In the genomic region with DNA sequence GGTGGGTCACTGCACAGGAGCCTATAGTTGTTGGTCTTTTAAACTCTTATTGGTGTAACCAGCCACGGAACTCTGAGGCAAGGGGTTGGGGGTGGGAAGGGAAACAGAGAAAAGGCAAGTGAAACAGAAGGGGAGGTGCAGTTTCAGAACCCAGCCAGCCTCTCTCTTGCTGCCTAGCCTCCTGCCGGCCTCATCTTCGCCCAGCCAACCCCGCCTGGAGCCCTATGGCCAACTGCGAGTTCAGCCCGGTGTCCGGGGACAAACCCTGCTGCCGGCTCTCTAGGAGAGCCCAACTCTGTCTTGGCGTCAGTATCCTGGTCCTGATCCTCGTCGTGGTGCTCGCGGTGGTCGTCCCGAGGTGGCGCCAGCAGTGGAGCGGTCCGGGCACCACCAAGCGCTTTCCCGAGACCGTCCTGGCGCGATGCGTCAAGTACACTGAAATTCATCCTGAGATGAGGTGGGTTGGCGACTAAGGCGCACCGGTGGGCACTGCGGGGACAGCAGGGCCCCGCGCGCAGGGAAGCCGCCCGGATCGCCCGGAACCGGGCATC, we compare ENCODE assay signal across 8 cellular contexts. TPM values are rescaled to one million over a fixed set of nuclear protein-coding genes. Genes with fewer than 3 reads are reported as not detected.
A peak's percentile ranks its signal among the peaks of the same experiment; 100 is the strongest.
DNase-seq lines count a peak whose midpoint lies in the region; ATAC-seq and TF ChIP-seq lines count a peak whose summit lies in the region.

A gene (plus strand): TSS at position 138 of the 551 bp plus-strand sequence. CDS start 87 bp downstream, at position 225.

- DNase-seq in Caco-2 (no peak), fibroblast of villous mesenchyme (ENCODE audit: low read depth) (no peak), NCI-H2081 (lab: John Stamatoyannopoulos, UW) (no peak), occipital lobe (lab: John Stamatoyannopoulos, UW) (no peak)
- peak; percentile 71 for DNase-seq in activated CD4-positive, alpha-beta memory T cell treated with anti-CD3 and anti-CD28 coated beads for 36 hours

- no peak for TF ChIP-seq CTCF in Caco-2 (IDR thresholded peaks at IDR 0.05; ENCODE audit: insufficient read depth in 1 of 2, low read depth in 1 of 2, low read length in 1 of 2, severe bottlenecking in 1 of 2, unreplicated experiment in 1 of 2)
- no peak for TF ChIP-seq CTCF in fibroblast of villous mesenchyme (IDR thresholded peaks at IDR 0.05; ENCODE audit: insufficient read depth, low read depth, low read length)
- TF ChIP-seq CTCF in neutrophil (IDR thresholded peaks at IDR 0.05) = no peak

- H3K4me3 ChIP-seq in Caco-2 (ENCODE audit: low read depth, low read length) (peak within 1 kb of the TSS; percentile 17), fibroblast of villous mesenchyme (ENCODE audit: low read depth, low read length) (peak within 1 kb of the TSS; percentile 58), neutrophil (ENCODE audit: low read depth in 1 of 2, low read length in 1 of 2) (peak within 1 kb of the TSS; percentile 47 to 58)

- H3K9me3 ChIP-seq in Caco-2 = no peaks in the 10 kb centered on the region
- H3K9me3 ChIP-seq in neutrophil = no peaks in the 10 kb centered on the region

- H3K27me3 ChIP-seq in Caco-2 (replicated peaks; ENCODE audit: control insufficient read depth, insufficient read depth, low read length) (no peaks in the 10 kb centered on the region), neutrophil (peaks cover 9% of the 10 kb centered on the region)

- no peak within 1 kb of the TSS for H3K27ac ChIP-seq in neutrophil

- peak; percentile 71 for ATAC-seq in GM19455 (IDR thresholded peaks at IDR 0.05; ENCODE audit: unreplicated experiment)
- ATAC-seq in HG03558 (IDR thresholded peaks at IDR 0.05; ENCODE audit: extremely low read depth, unreplicated experiment) = peak; percentile 42

- CTCF ChIA-PET in Caco-2 (lab: Charles Lee) = no interaction called here
- CTCF ChIA-PET in activated CD4-positive, alpha-beta memory T cell treated with anti-CD3 and anti-CD28 coated beads for 36 hours (lab: Charles Lee) = interaction anchor here (3.9 kb wide), 1 partner anchor 22 kb away, joined by 30 read pairs; no protein-coding TSS in a partner anchor

- no peaks in the 10 kb centered on the region for H3K9me3 Mint-ChIP-seq in Caco-2 (ENCODE audit: unreplicated experiment)
- H3K9me3 Mint-ChIP-seq in activated CD4-positive, alpha-beta memory T cell treated with anti-CD3 and anti-CD28 coated beads for 36 hours = no peaks in the 10 kb centered on the region

- H3K4me1 Mint-ChIP-seq in Caco-2 (ENCODE audit: low read depth, unreplicated experiment) = peaks cover 6% of the 10 kb centered on the region
- H3K4me1 Mint-ChIP-seq in activated CD4-positive, alpha-beta memory T cell treated with anti-CD3 and anti-CD28 coated beads for 36 hours (ENCODE audit: low read depth) = peaks cover 47% of the 10 kb centered on the region

- intact Hi-C loops in Caco-2 (cut with micrococcal nuclease; ENCODE audit: unreplicated experiment) = no loop called here
- intact Hi-C loops in activated CD4-positive, alpha-beta memory T cell treated with anti-CD3 and anti-CD28 coated beads for 36 hours (cut with micrococcal nuclease) = loop anchor here (1.0 to 10.0 kb wide), 7 partner anchors 22 to 1557 kb away; a partner anchor contains a TSS

- BruUV-seq in Caco-2 (replicated peaks; lab: Mats Ljungman, UMichigan) = no TSS peak

- no peaks in the 10 kb centered on the region for H3K36me3 Mint-ChIP-seq in Caco-2 (ENCODE audit: insufficient read depth, unreplicated experiment)
- H3K36me3 Mint-ChIP-seq in activated CD4-positive, alpha-beta memory T cell treated with anti-CD3 and anti-CD28 coated beads for 36 hours = peaks cover 6% of the 10 kb centered on the region

- H3K4me3 Mint-ChIP-seq in Caco-2 (ENCODE audit: unreplicated experiment) = peak within 1 kb of the TSS; percentile 57
- peak within 1 kb of the TSS; percentile 83 for H3K4me3 Mint-ChIP-seq in activated CD4-positive, alpha-beta memory T cell treated with anti-CD3 and anti-CD28 coated beads for 36 hours

- H3K27me3 Mint-ChIP-seq in Caco-2 (ENCODE audit: insufficient read depth, unreplicated experiment) = peaks cover 38% of the 10 kb centered on the region
- peaks cover 24% of the 10 kb centered on the region for H3K27me3 Mint-ChIP-seq in activated CD4-positive, alpha-beta memory T cell treated with anti-CD3 and anti-CD28 coated beads for 36 hours

- H3K36me3 ChIP-seq in Caco-2 (ENCODE audit: control insufficient read depth, insufficient read depth, low read length) = no peaks in the 10 kb centered on the region
- H3K36me3 ChIP-seq in neutrophil = peaks cover 27% of the 10 kb centered on the region

- H3K27ac Mint-ChIP-seq in Caco-2 (ENCODE audit: unreplicated experiment) = no peak within 1 kb of the TSS
- H3K27ac Mint-ChIP-seq in activated CD4-positive, alpha-beta memory T cell treated with anti-CD3 and anti-CD28 coated beads for 36 hours = peak within 1 kb of the TSS; percentile 72

- POLR2A ChIA-PET in Caco-2 (lab: Charles Lee) = no interaction called here
- POLR2A ChIA-PET in activated CD4-positive, alpha-beta memory T cell treated with anti-CD3 and anti-CD28 coated beads for 36 hours (lab: Charles Lee) = no interaction called here

- H3K4me1 ChIP-seq in Caco-2 = no peaks in the 10 kb centered on the region
- H3K4me1 ChIP-seq in neutrophil (ENCODE audit: control insufficient read depth in 1 of 2, insufficient read depth in 1 of 2, low read depth in 1 of 2, low read length in 1 of 2) = peaks cover 18 to 22% of the 10 kb centered on the region in 2 experiments

RNA-seq across cellular contexts. Expression of the gene that starts here (rescaled TPM):
- total RNA-seq in Caco-2 (2022) (not detected in 2 replicates), fibroblast of villous mesenchyme (under 0.01 TPM in 2 replicates), occipital lobe (6.1 TPM)
- 10 to 100 TPM; 11.6 to 12.0 TPM for total RNA-seq in activated CD4-positive, alpha-beta memory T cell treated with anti-CD3 and anti-CD28 coated beads for 36 hours
